ENCODE assay signal across 19 cellular contexts in genomic region chr10:29273478-29273877, GRCh38. TPM values are rescaled to one million over a fixed set of nuclear protein-coding genes. Genes with fewer than 3 reads are reported as not detected.
DNase-seq lines count a peak whose midpoint lies in the region; ATAC-seq, FAIRE-seq and TF ChIP-seq lines count a peak whose summit lies in the region.
"Had no signal": no experiment of that assay in that cellular context is flagged by ENCODE, and none has a peak within 500 bp of the region (broad histone marks: within the 10 kb centered on the region; RNA-seq: fewer than 3 reads in every experiment).

No MANE protein-coding gene starts in this region.

- H2BK120ac ChIP-seq in H1 (replicated peaks; ENCODE audit: low read depth, low read length), result no peak overlapping the region

- no peak overlapping the region for H3K4me3 ChIP-seq in H1 (ENCODE audit: extremely low read depth in 1 of 4, insufficient read depth in 2 of 4, low read depth in 3 of 4, low read length in 4 of 4)
- no peak overlapping the region for H3K4me3 ChIP-seq in foreskin fibroblast (ENCODE audit: low read depth in 1 of 2, low read length in 2 of 2)
- H3K4me3 ChIP-seq in tibial artery, result no peak overlapping the region

- H3K79me2 ChIP-seq in H1 (ENCODE audit: control insufficient read depth in 1 of 2, insufficient read depth in 2 of 2, low read length in 2 of 2), result no peaks in the 10 kb centered on the region

- H3K27me3 ChIP-seq in H1 (replicated peaks in 1 of 4; ENCODE audit: control insufficient read depth in 3 of 4, extremely low read depth in 1 of 4, insufficient read depth in 3 of 4, low read length in 3 of 4) (no peaks in the 10 kb centered on the region), tibial artery (no peaks in the 10 kb centered on the region)

- no peak overlapping the region for H3K4me3 Mint-ChIP-seq in neural crest cell
- H3K4me3 Mint-ChIP-seq: CD4-positive, CD25-positive, alpha-beta regulatory T cell had no signal

- H3K9me3 ChIP-seq in H1 (ENCODE audit: insufficient read depth in 2 of 2, low read depth in 1 of 2, low read length in 1 of 2) (no peaks in the 10 kb centered on the region), tibial artery (no peaks in the 10 kb centered on the region)
- H3K9me3 ChIP-seq: SK-N-SH had no signal

- no peak overlapping the region for H3K18ac ChIP-seq in H1 (ENCODE audit: extremely low read depth, low read length)

- FAIRE-seq in H1 (lab: Jason Lieb, UNC), result no peak

- H3K9me3 Mint-ChIP-seq in neural crest cell, result peaks cover 2% of the 10 kb centered on the region

- 72% methylated on average over 5 of the region's 5 CpGs; no CpG with 5 or more reads in 1 of the 2 experiments for WGBS in H1 (ENCODE audit: extremely low coverage in 1 of 2, insufficient coverage in 1 of 2, insufficient read length in 1 of 2, insufficient replicate concordance in 2 of 2, low coverage in 1 of 2, low lambda C conversion rate in 2 of 2, missing lambda C conversion rate in 1 of 2), 2 experiments

- H3K79me1 ChIP-seq in H1 (ENCODE audit: low read depth, low read length), result no peaks in the 10 kb centered on the region

- H3K56ac ChIP-seq in H1 (replicated peaks; ENCODE audit: insufficient read length, low read depth, low read length), result no peak overlapping the region

- TF ChIP-seq CTCF in H1 (IDR thresholded peaks at IDR 0.05; ENCODE audit: control extremely low read depth in 1 of 3, insufficient read depth in 1 of 3, low read depth in 1 of 3, low read length in 3 of 3), result no peak
- no peak for TF ChIP-seq CTCF in neural crest cell (conservative IDR thresholded peaks at IDR 0.05)
- no peak for TF ChIP-seq CTCF in foreskin fibroblast (IDR thresholded peaks at IDR 0.05; ENCODE audit: low read depth, low read length)
- TF ChIP-seq CTCF in tibial artery (IDR thresholded peaks at IDR 0.05), result no peak

- no peak overlapping the region for H3K9ac ChIP-seq in H1 (replicated peaks in 1 of 4; ENCODE audit: extremely low read depth in 1 of 4, low read depth in 3 of 4, low read length in 3 of 4)
- H3K9ac ChIP-seq: SK-N-SH had no signal

- H3K4me2 ChIP-seq in H1 (ENCODE audit: insufficient read depth in 1 of 2, low read depth in 2 of 2, low read length in 2 of 2), result no peak overlapping the region
- H3K4me2 ChIP-seq: SK-N-SH had no signal

- H4K91ac ChIP-seq in H1 (replicated peaks; ENCODE audit: insufficient read length, low read length), result no peak overlapping the region

- no peak overlapping the region for H2AK5ac ChIP-seq in H1 (ENCODE audit: low read depth, low read length)

- no peak for TF ChIP-seq POLR2A in H1 (IDR thresholded peaks at IDR 0.05; ENCODE audit: control extremely low read depth in 1 of 2, low read depth in 2 of 2, low read length in 2 of 2)

- TF ChIP-seq RAD21 in H1 (IDR thresholded peaks at IDR 0.05 in 1 of 2, conservative IDR thresholded peaks at IDR 0.05 in 1 of 2; ENCODE audit: low read depth in 2 of 2, low read length in 2 of 2), result no peak

- no peak overlapping the region for H2BK12ac ChIP-seq in H1 (ENCODE audit: low read depth, low read length)

- H3K27me3 Mint-ChIP-seq in neural crest cell (ENCODE audit: low read depth), result no peaks in the 10 kb centered on the region
- H3K27me3 Mint-ChIP-seq: CD4-positive, CD25-positive, alpha-beta regulatory T cell had no signal

- no peaks in the 10 kb centered on the region for H3K36me3 Mint-ChIP-seq in neural crest cell (ENCODE audit: low read depth)
- H3K36me3 Mint-ChIP-seq: CD4-positive, CD25-positive, alpha-beta regulatory T cell had no signal

- H3K27ac ChIP-seq in H1 (ENCODE audit: low read depth, low read length), result no peak overlapping the region
- no peak overlapping the region for H3K27ac ChIP-seq in tibial artery

- ATAC-seq in HG03097 (IDR thresholded peaks at IDR 0.05; ENCODE audit: low FRiP score, unreplicated experiment), result no peak

- DNase-seq in H1 (ENCODE audit: low read depth in 1 of 2, low spot score in 2 of 2) (no peak), kidney glomerular epithelial cell (lab: John Stamatoyannopoulos, UW) (peak; percentile 1), neural crest cell (ENCODE audit: low read depth, low spot score) (no peak), foreskin fibroblast (no peak), tibial artery (no peak), NCI-H1436 treated with DMSO at 0.1 percent for 48 hours (lab: John Stamatoyannopoulos, UW) (no peak)
- DNase-seq: CD4-positive, CD25-positive, alpha-beta regulatory T cell; EL; HCEC 1CT; Kasumi-1; NCI-H1694 treated with DMSO at 0.1 percent for 48 hours; NCI-H446; NCI-H526; RPMI8226; SHP77; SK-N-SH had no signal

- intact Hi-C loops in tibial artery (cut with DNase I; ENCODE audit: low total_unique reads), result no loop called here

- H3K36me3 ChIP-seq in H1 (ENCODE audit: control insufficient read depth in 2 of 4, insufficient read depth in 4 of 4, low read length in 3 of 4) (peaks cover 0 to 2% (median 0%) of the 10 kb centered on the region in 4 experiments; a peak in 1 of 8 replicates), tibial artery (no peaks in the 10 kb centered on the region)

- H4K20me1 ChIP-seq in H1 (replicated peaks in 1 of 2; ENCODE audit: control insufficient read depth in 1 of 2, insufficient read depth in 2 of 2, low read length in 2 of 2), result no peaks in the 10 kb centered on the region

- H3K4me1 Mint-ChIP-seq in neural crest cell, result peaks cover 5% of the 10 kb centered on the region
- H3K4me1 Mint-ChIP-seq: CD4-positive, CD25-positive, alpha-beta regulatory T cell had no signal

- TF ChIP-seq EP300 in H1 (IDR thresholded peaks at IDR 0.05; ENCODE audit: borderline replicate concordance in 1 of 2, low read depth in 2 of 2, low read length in 2 of 2), result no peak

- H3K4me1 ChIP-seq in H1 (replicated peaks in 1 of 4; ENCODE audit: control insufficient read depth in 3 of 4, insufficient read depth in 4 of 4, low read length in 3 of 4), result no peaks in the 10 kb centered on the region
- peaks cover 0 to 3% (median 0%) of the 10 kb centered on the region in 4 donors for H3K4me1 ChIP-seq in tibial artery

- no peak overlapping the region for H3K23ac ChIP-seq in H1 (ENCODE audit: insufficient read length)

- H2BK20ac ChIP-seq in H1 (ENCODE audit: low read length), result no peak overlapping the region

- no peak overlapping the region for H3K4ac ChIP-seq in H1 (replicated peaks; ENCODE audit: insufficient read length, low read depth, low read length)

- H3K14ac ChIP-seq in H1 (ENCODE audit: insufficient read length), result no peak overlapping the region

- peak overlapping the region; percentile 85; the same call in 1 of the 2 replicates for H2AFZ ChIP-seq in H1 (ENCODE audit: low read length)

- H2BK15ac ChIP-seq in H1 (ENCODE audit: low read length), result no peak overlapping the region

- H3K23me2 ChIP-seq in H1 (ENCODE audit: low read depth, low read length), result no peaks in the 10 kb centered on the region

- H4K5ac ChIP-seq in H1 (ENCODE audit: insufficient read length, low read depth, low read length), result no peak overlapping the region

- peak overlapping the region; percentile 65; the same call in 1 of the 2 replicates for H4K8ac ChIP-seq in H1 (ENCODE audit: extremely low read depth, insufficient read depth, low read length)

- POLR2A ChIA-PET in H1 (lab: Charles Lee; ENCODE audit: partially characterized antibody), result no interaction called here

- CTCF ChIA-PET in H1 (lab: Charles Lee; ENCODE audit: partially characterized antibody), result interaction anchor here (1.0 to 2.2 kb wide), 3 partner anchors 22 to 645 kb away, joined by 3 to 6 read pairs (median 3); no protein-coding TSS in a partner anchor

- no peak overlapping the region for H2BK5ac ChIP-seq in H1 (ENCODE audit: low read depth, low read length)

- H3K27ac Mint-ChIP-seq in neural crest cell (ENCODE audit: unreplicated experiment), result peak overlapping the region; percentile 4
- H3K27ac Mint-ChIP-seq: CD4-positive, CD25-positive, alpha-beta regulatory T cell had no signal

TF ChIP-seq in H1, 55 proteins besides CTCF, POLR2A, EP300 and RAD21 (continues in another document):
- TF ChIP-seq SP2 (IDR thresholded peaks at IDR 0.05; ENCODE audit: low read length) (no peak), RXRA (IDR thresholded peaks at IDR 0.05; ENCODE audit: insufficient read depth, low read depth, low read length) (no peak), JUN (IDR thresholded peaks at IDR 0.05; ENCODE audit: low read depth, low read length) (no peak), SP1 (IDR thresholded peaks at IDR 0.05; ENCODE audit: low read depth, low read length) (no peak), SIN3A (conservative IDR thresholded peaks at IDR 0.05 in 1 of 2, IDR thresholded peaks at IDR 0.05 in 1 of 2; ENCODE audit: low read depth in 1 of 2, low read length in 2 of 2) (no peak), FOSL1 (IDR thresholded peaks at IDR 0.05; ENCODE audit: insufficient read depth, low read depth, low read length) (no peak), HDAC6 (IDR thresholded peaks at IDR 0.05; ENCODE audit: low read depth, low read length) (no peak), RNF2 (IDR thresholded peaks at IDR 0.05; ENCODE audit: borderline replicate concordance, low read depth, low read length, missing control alignments, poor library complexity, severe bottlenecking) (no peak)

RNA-seq across cellular contexts. Expression of gene LYZL1, which starts 15.4 kb away (rescaled TPM):
- total RNA-seq in H1 (2021; fragmentation: NEBNext Ultra II Directional; extraction: Animal tissue kit (Norgen Biotek cat#: 25700)), result not detected in 2 replicates
- polyA plus RNA-seq in H1 (2011; rRNA removed), result not detected in 2 replicates
- not detected for polyA plus RNA-seq in H1 (2011; cell fraction: cytosol; rRNA removed)
- not detected for polyA plus RNA-seq in H1 (2011; cell fraction: nucleus; rRNA removed)
- not detected in 4 replicates for polyA plus RNA-seq in H1 (2012, experiment 1 of 2)
- polyA plus RNA-seq in H1 (2012, experiment 2 of 2), result not detected
- polyA plus RNA-seq in H1 (2013, experiment 1 of 2), result not detected
- not detected for polyA plus RNA-seq in H1 (2013, experiment 2 of 2)
- polyA minus RNA-seq in H1 (2011; rRNA and poly(A)+ RNA removed), result not detected in 2 replicates
- polyA minus RNA-seq in H1 (2011; cell fraction: cytosol; rRNA and poly(A)+ RNA removed), result not detected
- polyA minus RNA-seq in H1 (2011; cell fraction: nucleus; rRNA and poly(A)+ RNA removed), result not detected
- total RNA-seq in neural crest cell, result not detected in 2 replicates
- total RNA-seq: CD4-positive, CD25-positive, alpha-beta regulatory T cell; MCF 10A had no signal
- polyA plus RNA-seq: BJ; CD4-positive, CD25-positive, alpha-beta regulatory T cell; SK-N-SH had no signal
